ENCODE assay signal across 25 cellular contexts in the genomic region with DNA sequence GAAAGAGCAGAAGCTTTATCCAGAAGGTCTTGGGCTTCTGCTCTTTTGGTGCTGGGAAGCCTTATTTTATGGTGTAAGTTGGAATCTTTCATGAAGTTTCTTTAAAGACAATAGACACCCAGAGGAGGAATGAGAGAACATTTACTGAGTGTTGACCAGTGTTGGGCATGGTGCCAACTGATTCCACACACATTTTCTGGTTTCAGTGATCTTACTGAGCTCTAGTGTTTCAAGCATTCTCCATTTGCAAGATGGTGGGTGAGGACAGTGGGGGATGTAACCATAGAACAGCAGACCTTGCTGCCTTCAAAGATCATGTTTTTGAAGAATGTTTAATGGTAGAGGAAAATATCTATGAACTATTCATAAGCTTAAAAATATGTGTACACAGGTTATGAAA.
"Had no signal": no experiment of that assay in that cellular context is flagged by ENCODE, and none has a peak within 500 bp of the region (broad histone marks: within the 10 kb centered on the region; RNA-seq: fewer than 3 reads in every experiment).

No MANE protein-coding gene starts in this region.

- H3K4me3 Mint-ChIP-seq: activated CD4-positive, alpha-beta T cell treated with anti-CD3 and anti-CD28 coated beads, Interleukin-2, amount 10 ng/mL, durations not matched to agents 24 days and 14 days; activated CD8-positive, alpha-beta T cell treated with anti-CD3 and anti-CD28 coated beads, Interleukin-2, amount 10 ng/mL, durations not matched to agents 7 days and 5 days; natural killer cell treated with Interleukin-12 subunit alpha and Interleukin-12 subunit beta and Interleukin-15 and Interleukin-18, amount 100 ng/mL, for 72 hours had no signal

- H3K4me3 ChIP-seq: dorsolateral prefrontal cortex, left ventricle myocardium inferior, mucosa of descending colon, right atrium auricular region, skin epidermis, tibial nerve, uterus had no signal

- H3K36me3 ChIP-seq: brain microvascular endothelial cell, left ventricle myocardium inferior, right atrium auricular region, tibial nerve, uterus had no signal

- H3K9me3 Mint-ChIP-seq: activated CD4-positive, alpha-beta T cell treated with anti-CD3 and anti-CD28 coated beads, Interleukin-2, amount 10 ng/mL, durations not matched to agents 24 days and 14 days; activated naive CD4-positive, alpha-beta T cell treated with anti-CD3 and anti-CD28 coated beads, Interleukin-2, amount 50 U/mL, for 72 hours; natural killer cell treated with Interleukin-12 subunit alpha and Interleukin-12 subunit beta and Interleukin-15 and Interleukin-18, amount 100 ng/mL, for 72 hours had no signal

- H3K27me3 ChIP-seq: brain microvascular endothelial cell, right atrium auricular region, tibial nerve, uterus had no signal

- ATAC-seq: activated CD8-positive, alpha-beta T cell treated with anti-CD3 and anti-CD28 coated beads, Interleukin-2, amount 10 ng/mL, durations not matched to agents 7 days and 5 days; activated naive CD4-positive, alpha-beta T cell treated with anti-CD3 and anti-CD28 coated beads, Interleukin-2, amount 50 U/mL, for 72 hours; mucosa of descending colon; natural killer cell treated with Interleukin-12 subunit alpha and Interleukin-12 subunit beta and Interleukin-15 and Interleukin-18, amount 100 ng/mL, for 72 hours had no signal

- H3K9me3 ChIP-seq: left ventricle myocardium inferior, mucosa of descending colon, right atrium auricular region, tibial nerve, uterus had no signal

- H3K4me1 Mint-ChIP-seq: activated CD4-positive, alpha-beta T cell treated with anti-CD3 and anti-CD28 coated beads, Interleukin-2, amount 10 ng/mL, durations not matched to agents 24 days and 14 days had no signal

- H3K27ac Mint-ChIP-seq: activated CD4-positive, alpha-beta T cell treated with anti-CD3 and anti-CD28 coated beads, Interleukin-2, amount 10 ng/mL, durations not matched to agents 24 days and 14 days; activated CD8-positive, alpha-beta T cell treated with anti-CD3 and anti-CD28 coated beads, Interleukin-2, amount 10 ng/mL, durations not matched to agents 7 days and 5 days; activated naive CD4-positive, alpha-beta T cell treated with anti-CD3 and anti-CD28 coated beads, Interleukin-2, amount 50 U/mL, for 72 hours; natural killer cell treated with Interleukin-12 subunit alpha and Interleukin-12 subunit beta and Interleukin-15 and Interleukin-18, amount 100 ng/mL, for 72 hours had no signal

- H3K36me3 Mint-ChIP-seq: activated naive CD4-positive, alpha-beta T cell treated with anti-CD3 and anti-CD28 coated beads, Interleukin-2, amount 50 U/mL, for 72 hours; natural killer cell treated with Interleukin-12 subunit alpha and Interleukin-12 subunit beta and Interleukin-15 and Interleukin-18, amount 100 ng/mL, for 72 hours had no signal

- H3K27me3 Mint-ChIP-seq: activated CD4-positive, alpha-beta T cell treated with anti-CD3 and anti-CD28 coated beads, Interleukin-2, amount 10 ng/mL, durations not matched to agents 24 days and 14 days had no signal

- H3K27ac ChIP-seq: brain microvascular endothelial cell, dorsolateral prefrontal cortex, left ventricle myocardium inferior, right atrium auricular region, tibial nerve had no signal

- DNase-seq: activated CD4-positive, alpha-beta T cell treated with anti-CD3 and anti-CD28 coated beads, Interleukin-2, amount 10 ng/mL, durations not matched to agents 24 days and 14 days; activated CD4-positive, CD25-positive, alpha-beta regulatory T cell; activated CD8-positive, alpha-beta memory T cell treated with anti-CD3 and anti-CD28 coated beads, Interleukin-2, amount 50 U/mL, for 4 hours; activated CD8-positive, alpha-beta T cell treated with anti-CD3 and anti-CD28 coated beads, Interleukin-2, amount 10 ng/mL, durations not matched to agents 7 days and 5 days; activated effector memory CD4-positive, alpha-beta T cell treated with anti-CD3 and anti-CD28 coated beads, Interleukin-2, amount 50 U/mL, for 16 hours; activated T-cell treated with anti-CD3 and anti-CD28 coated beads, Interleukin-2, amount 50 U/mL, for 48 hours; amygdala; brain microvascular endothelial cell; dorsolateral prefrontal cortex; erythroblast; hypothalamus; kidney; left ventricle myocardium inferior; mucosa of descending colon; posterior cingulate gyrus; stimulated activated CD4-positive, alpha-beta T cell treated with anti-CD3 and anti-CD28 coated beads, Interleukin-4, amount 100 ng/mL, for 24 hours; stimulated activated CD8-positive, alpha-beta memory T cell treated with anti-CD3 and anti-CD28 coated beads, Interleukin-4, amount 100 ng/mL, for 48 hours; stimulated activated naive CD4-positive, alpha-beta T cell treated with Interleukin-2 at 50 U/mL for 16 hours; substantia nigra; uterus had no signal
